23 cellular contexts compared by ENCODE assay signal in genomic region chr11:27398413-27398780, GRCh38. TPM values are rescaled to one million over a fixed set of nuclear protein-coding genes. Genes with fewer than 3 reads are reported as not detected.
DNase-seq lines count a peak whose midpoint lies in the region; ATAC-seq and TF ChIP-seq lines count a peak whose summit lies in the region.
"Had no signal": no experiment of that assay in that cellular context is flagged by ENCODE, and none has a peak within 500 bp of the region (broad histone marks: within the 10 kb centered on the region; RNA-seq: fewer than 3 reads in every experiment).

No MANE protein-coding gene starts in this region.

- H3K27me3 ChIP-seq in colonic mucosa, result no peaks in the 10 kb centered on the region
- H3K27me3 ChIP-seq: dorsolateral prefrontal cortex had no signal

- H3K27ac ChIP-seq in colonic mucosa (peak overlapping the region; percentile 16), caudate nucleus (ENCODE audit: low read depth, low read length) (no peak overlapping the region)
- H3K27ac ChIP-seq: dorsolateral prefrontal cortex, psoas muscle, RWPE1 had no signal

- H3K9me3 Mint-ChIP-seq in progenitor cell of endocrine pancreas (ENCODE audit: low read depth), result no peaks in the 10 kb centered on the region
- no peaks in the 10 kb centered on the region for H3K9me3 Mint-ChIP-seq in activated naive CD8-positive, alpha-beta T cell treated with anti-CD3 and anti-CD28 coated beads, Interleukin-2, amount 50 U/mL, for 24 hours
- H3K9me3 Mint-ChIP-seq: activated T-helper 1 cell treated with anti-CD3 and anti-CD28 coated beads, Interleukin-12 subunit alpha, Interleukin-12 subunit beta, Interleukin-2, Interleukin-4 antibody, amounts not matched to agents 30 ng/mL and 10 ng/mL and 1 ng/mL, durations not matched to agents 14 hours and 24 hours and 36 hours; WTC11 had no signal

- peaks cover 72% of the 10 kb centered on the region for H3K4me1 Mint-ChIP-seq in progenitor cell of endocrine pancreas (ENCODE audit: low read depth)
- no peaks in the 10 kb centered on the region for H3K4me1 Mint-ChIP-seq in activated naive CD8-positive, alpha-beta T cell treated with anti-CD3 and anti-CD28 coated beads, Interleukin-2, amount 50 U/mL, for 24 hours

- peaks cover 3% of the 10 kb centered on the region for H3K36me3 Mint-ChIP-seq in progenitor cell of endocrine pancreas (ENCODE audit: insufficient read depth)
- H3K36me3 Mint-ChIP-seq in activated naive CD8-positive, alpha-beta T cell treated with anti-CD3 and anti-CD28 coated beads, Interleukin-2, amount 50 U/mL, for 24 hours (ENCODE audit: low read depth), result no peaks in the 10 kb centered on the region
- H3K36me3 Mint-ChIP-seq: WTC11 had no signal

- no peaks in the 10 kb centered on the region for H3K36me3 ChIP-seq in colonic mucosa

- H3K9ac ChIP-seq in colonic mucosa (ENCODE audit: low read depth in 2 of 2, low read length in 2 of 2), result peak overlapping the region in 1 of 2 donors; percentile 4
- H3K9ac ChIP-seq: SK-N-SH had no signal

- intact Hi-C loops in colonic mucosa (cut with DNase I), result loop anchor here (10.0 kb wide), 1 partner anchor 56 kb away; no protein-coding TSS in a partner anchor

- H3K27me3 Mint-ChIP-seq in progenitor cell of endocrine pancreas, result no peaks in the 10 kb centered on the region
- H3K27me3 Mint-ChIP-seq in activated naive CD8-positive, alpha-beta T cell treated with anti-CD3 and anti-CD28 coated beads, Interleukin-2, amount 50 U/mL, for 24 hours, result no peaks in the 10 kb centered on the region

- H3K4me1 ChIP-seq in colonic mucosa, result peaks cover 34% of the 10 kb centered on the region

- TF ChIP-seq CTCF in colonic mucosa (IDR thresholded peaks at IDR 0.05) (no peak), progenitor cell of endocrine pancreas (IDR thresholded peaks at IDR 0.05; ENCODE audit: unreplicated experiment) (no peak)

- H3K9me3 ChIP-seq in colonic mucosa, result no peaks in the 10 kb centered on the region
- H3K9me3 ChIP-seq: psoas muscle, SK-N-SH had no signal

- peak overlapping the region; percentile 84 for H3K27ac Mint-ChIP-seq in progenitor cell of endocrine pancreas
- H3K27ac Mint-ChIP-seq in activated naive CD8-positive, alpha-beta T cell treated with anti-CD3 and anti-CD28 coated beads, Interleukin-2, amount 50 U/mL, for 24 hours, result no peak overlapping the region
- H3K27ac Mint-ChIP-seq: activated T-helper 1 cell treated with anti-CD3 and anti-CD28 coated beads, Interleukin-12 subunit alpha, Interleukin-12 subunit beta, Interleukin-2, Interleukin-4 antibody, amounts not matched to agents 30 ng/mL and 10 ng/mL and 1 ng/mL, durations not matched to agents 14 hours and 24 hours and 36 hours; WTC11 had no signal

- DNase-seq in DMS 273 treated with DMSO at 0.1 percent for 48 hours (lab: John Stamatoyannopoulos, UW), result peak; percentile 79
- peak; percentile 84 for DNase-seq in NCI-H524 treated with DMSO at 0.1 percent for 48 hours (lab: John Stamatoyannopoulos, UW)
- DNase-seq in colonic mucosa, result no peak
- DNase-seq in progenitor cell of endocrine pancreas (ENCODE audit: low spot score, unreplicated experiment), result no peak
- no peak for DNase-seq in dedifferentiated amniotic fluid mesenchymal stem cell (ENCODE audit: extremely low spot score)
- DNase-seq in NCI-H510A treated with DMSO at 0.1 percent for 48 hours (lab: John Stamatoyannopoulos, UW), result no peak
- DNase-seq in caudate nucleus (lab: John Stamatoyannopoulos, UW), result no peak
- no peak for DNase-seq in activated naive CD8-positive, alpha-beta T cell treated with anti-CD3 and anti-CD28 coated beads, Interleukin-2, amount 50 U/mL, for 24 hours
- DNase-seq: activated CD4-positive, alpha-beta T cell treated with anti-CD3 and anti-CD28 coated beads, Interleukin-2, amount 50 U/mL, for 1 hour; activated naive CD4-positive, alpha-beta T cell treated with anti-CD3 and anti-CD28 coated beads, Interleukin-2, amount 50 U/mL, for 16 hours; C1 segment of cervical spinal cord; central memory CD4-positive, alpha-beta T cell; dorsolateral prefrontal cortex; NCI-H2081 treated with DMSO at 0.1 percent for 48 hours; NCI-H510A; psoas muscle; stimulated activated CD4-positive, alpha-beta T cell treated with anti-CD3 and anti-CD28 coated beads, Interleukin-1b, Interleukin-23, amount 100 ng/mL, for 48 hours; substantia nigra had no signal

- H3K4me3 Mint-ChIP-seq in progenitor cell of endocrine pancreas (ENCODE audit: low read depth), result no peak overlapping the region
- no peak overlapping the region for H3K4me3 Mint-ChIP-seq in activated naive CD8-positive, alpha-beta T cell treated with anti-CD3 and anti-CD28 coated beads, Interleukin-2, amount 50 U/mL, for 24 hours
- H3K4me3 Mint-ChIP-seq: activated T-helper 1 cell treated with anti-CD3 and anti-CD28 coated beads, Interleukin-12 subunit alpha, Interleukin-12 subunit beta, Interleukin-2, Interleukin-4 antibody, amounts not matched to agents 30 ng/mL and 10 ng/mL and 1 ng/mL, durations not matched to agents 14 hours and 24 hours and 36 hours; WTC11 had no signal

- no peak overlapping the region for H3K4me3 ChIP-seq in colonic mucosa
- H3K4me3 ChIP-seq: dorsolateral prefrontal cortex, psoas muscle, skin epidermis had no signal

- no peak for ATAC-seq in activated naive CD8-positive, alpha-beta T cell treated with anti-CD3 and anti-CD28 coated beads, Interleukin-2, amount 50 U/mL, for 24 hours
- ATAC-seq: psoas muscle, WTC11 had no signal

RNA-seq across cellular contexts. Expression of gene CCDC34, which starts 35.4 kb away (rescaled TPM):
- total RNA-seq in colonic mucosa, result 10 to 100 TPM; 10.2 to 25.6 TPM
- 25.9 and 32.2 TPM in 2 replicates for total RNA-seq in progenitor cell of endocrine pancreas

Comparison
In these comparisons a context has a peak if more than half of its experiments do, and no peak if none do; other contexts are left out.
1. DNase-seq: peak in DMS 273 treated with DMSO at 0.1 percent for 48 hours (single experiment) and NCI-H524 treated with DMSO at 0.1 percent for 48 hours (single experiment); none in colonic mucosa (single experiment), progenitor cell of endocrine pancreas (single experiment), dedifferentiated amniotic fluid mesenchymal stem cell (single experiment), NCI-H510A treated with DMSO at 0.1 percent for 48 hours (single experiment), caudate nucleus (0 of 61) and activated naive CD8-positive, alpha-beta T cell treated with anti-CD3 and anti-CD28 coated beads, Interleukin-2, amount 50 U/mL, for 24 hours (single experiment).